In the genomic region with DNA sequence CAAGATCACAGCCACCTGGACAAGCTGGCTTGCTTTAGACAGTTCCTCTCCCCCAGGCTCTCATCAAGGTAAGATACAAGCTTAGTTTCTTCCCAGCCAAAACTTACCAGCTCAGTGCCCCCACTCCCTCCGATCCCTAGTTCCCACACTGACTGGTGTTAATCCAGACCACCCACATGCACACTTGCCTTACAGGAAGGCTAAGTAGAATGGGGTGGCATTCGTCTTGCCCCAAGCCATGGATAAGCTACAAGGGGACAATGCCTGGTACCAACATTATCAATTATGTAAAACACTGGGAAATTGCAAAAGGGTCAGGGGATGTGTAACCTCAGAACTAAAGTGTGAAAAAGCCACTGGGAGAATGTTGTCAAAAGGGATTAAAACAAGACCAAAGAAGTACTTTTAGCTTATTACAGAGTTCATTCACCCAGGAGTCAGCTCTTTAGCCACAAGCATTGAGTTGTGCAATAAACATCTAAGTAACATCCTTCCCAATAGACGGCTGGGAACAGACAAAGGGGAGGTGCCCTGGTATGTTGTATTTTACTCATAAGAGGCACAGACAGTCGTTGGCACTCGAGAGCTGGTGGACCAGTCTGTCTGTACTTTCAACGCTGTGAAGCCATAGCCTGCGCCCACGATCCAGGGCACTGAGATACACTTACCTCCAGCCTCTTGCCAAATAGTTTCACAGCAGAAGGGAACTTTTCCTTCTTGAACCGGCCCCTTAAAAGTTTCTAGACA, we compare ENCODE assay signal across 8 cellular contexts. TPM values are rescaled to one million over a fixed set of nuclear protein-coding genes. Genes with fewer than 3 reads are reported as not detected.
DNase-seq lines count a peak whose midpoint lies in the region; ATAC-seq and TF ChIP-seq lines count a peak whose summit lies in the region.

No MANE protein-coding gene starts in this region.

- peaks cover 55% of the 10 kb centered on the region for H3K36me3 Mint-ChIP-seq in activated CD4-positive, alpha-beta T cell treated with anti-CD3 and anti-CD28 coated beads, Interleukin-2, amount 10 ng/mL, durations not matched to agents 24 days and 14 days (ENCODE audit: low read depth)
- H3K36me3 Mint-ChIP-seq in nephron (ENCODE audit: low read depth) = peaks cover 35% of the 10 kb centered on the region

- H3K4me1 Mint-ChIP-seq in activated CD4-positive, alpha-beta T cell treated with anti-CD3 and anti-CD28 coated beads, Interleukin-2, amount 10 ng/mL, durations not matched to agents 24 days and 14 days = peaks cover 45% of the 10 kb centered on the region
- peaks cover 36% of the 10 kb centered on the region for H3K4me1 Mint-ChIP-seq in nephron

- no peak for ATAC-seq in GM19452 (IDR thresholded peaks at IDR 0.05; ENCODE audit: unreplicated experiment)

- H3K27ac Mint-ChIP-seq in activated CD4-positive, alpha-beta T cell treated with anti-CD3 and anti-CD28 coated beads, Interleukin-2, amount 10 ng/mL, durations not matched to agents 24 days and 14 days = peak overlapping the region; percentile 85
- peak overlapping the region; percentile 51 to 65 (median 52) for H3K27ac Mint-ChIP-seq in nephron

- DNase-seq in activated CD4-positive, alpha-beta T cell treated with anti-CD3 and anti-CD28 coated beads, Interleukin-2, amount 10 ng/mL, durations not matched to agents 24 days and 14 days = peak; percentile 59
- no peak for DNase-seq in activated CD4-positive, alpha-beta T cell treated with anti-CD3 and anti-CD28 coated beads, Interleukin-2, amount 50 U/mL, for 4 hours
- DNase-seq in SIG-M5 treated with dmso at 0.1 percent for 504 hours (lab: John Stamatoyannopoulos, UW; ENCODE audit: unreplicated experiment) (peak; percentile 91), epithelial cell of proximal tubule (ENCODE audit: low read depth) (peak; percentile 41), GM10266 (ENCODE audit: extremely low spot score) (no peak), NCI-H510A (lab: John Stamatoyannopoulos, UW) (no peak)

- peaks cover 6% of the 10 kb centered on the region for H3K9me3 Mint-ChIP-seq in activated CD4-positive, alpha-beta T cell treated with anti-CD3 and anti-CD28 coated beads, Interleukin-2, amount 10 ng/mL, durations not matched to agents 24 days and 14 days
- peaks cover 3% of the 10 kb centered on the region for H3K9me3 Mint-ChIP-seq in nephron

- H3K4me3 Mint-ChIP-seq in activated CD4-positive, alpha-beta T cell treated with anti-CD3 and anti-CD28 coated beads, Interleukin-2, amount 10 ng/mL, durations not matched to agents 24 days and 14 days = peak overlapping the region; percentile 93
- H3K4me3 Mint-ChIP-seq in nephron = peak overlapping the region; percentile 89 to 93 (median 92)

- peak overlapping the region; percentile 83 for H3K4me3 ChIP-seq in epithelial cell of proximal tubule (ENCODE audit: low read depth, low read length)

- TF ChIP-seq CTCF in epithelial cell of proximal tubule (conservative IDR thresholded peaks at IDR 0.05; ENCODE audit: low read depth, low read length) (no peak), nephron (IDR thresholded peaks at IDR 0.05; ENCODE audit: unreplicated experiment in 3 of 3) (no peak), GM10266 (IDR thresholded peaks at IDR 0.05; ENCODE audit: control insufficient read depth, insufficient read depth, low read depth, missing control alignments) (no peak)

- intact Hi-C loops in activated CD4-positive, alpha-beta T cell treated with anti-CD3 and anti-CD28 coated beads, Interleukin-2, amount 10 ng/mL, durations not matched to agents 24 days and 14 days (cut with micrococcal nuclease) = loop anchor here (10.0 kb wide), 1 partner anchor 338 kb away; no protein-coding TSS in a partner anchor

- H3K27me3 Mint-ChIP-seq in activated CD4-positive, alpha-beta T cell treated with anti-CD3 and anti-CD28 coated beads, Interleukin-2, amount 10 ng/mL, durations not matched to agents 24 days and 14 days = no peaks in the 10 kb centered on the region
- H3K27me3 Mint-ChIP-seq in nephron (ENCODE audit: low read depth) = no peaks in the 10 kb centered on the region

RNA-seq across cellular contexts. Expression of a gene that starts 1.1 kb away (rescaled TPM):
- total RNA-seq in activated CD4-positive, alpha-beta T cell treated with anti-CD3 and anti-CD28 coated beads, Interleukin-2, amount 10 ng/mL, durations not matched to agents 24 days and 14 days = 112 and 116 TPM in 2 replicates
- 32.3 and 124 TPM in 2 replicates for total RNA-seq in epithelial cell of proximal tubule

RNA-seq across cellular contexts. Expression of a gene that starts 5.9 kb away (rescaled TPM):
- total RNA-seq in activated CD4-positive, alpha-beta T cell treated with anti-CD3 and anti-CD28 coated beads, Interleukin-2, amount 10 ng/mL, durations not matched to agents 24 days and 14 days = 101 and 109 TPM in 2 replicates
- 43.8 and 72.8 TPM in 2 replicates for total RNA-seq in epithelial cell of proximal tubule

Comparison
In these comparisons a context has a peak if more than half of its experiments do, and no peak if none do; other contexts are left out.
1. DNase-seq: peak in activated CD4-positive, alpha-beta T cell treated with anti-CD3 and anti-CD28 coated beads, Interleukin-2, amount 10 ng/mL, durations not matched to agents 24 days and 14 days (single experiment), SIG-M5 treated with dmso at 0.1 percent for 504 hours (single experiment) and epithelial cell of proximal tubule (single experiment); none in activated CD4-positive, alpha-beta T cell treated with anti-CD3 and anti-CD28 coated beads, Interleukin-2, amount 50 U/mL, for 4 hours (0 of 2), GM10266 (single experiment) and NCI-H510A (single experiment).